In genomic region chr4:161279095-161279494, GRCh38 we compare ENCODE assay signal across 29 cellular contexts.
"Had no signal": no experiment of that assay in that cellular context is flagged by ENCODE, and none has a peak within 500 bp of the region (broad histone marks: within the 10 kb centered on the region; RNA-seq: fewer than 3 reads in every experiment).

No MANE protein-coding gene starts in this region.

- H3K27me3 ChIP-seq: stomach, suprapubic skin, testis, thyroid gland, tibial artery, tibial nerve, transverse colon, upper lobe of left lung, upper lobe of right lung, uterus, vagina had no signal

- H3K4me1 Mint-ChIP-seq: stimulated activated effector memory CD8-positive, alpha-beta T cell treated with anti-CD3 and anti-CD28 coated beads, Interleukin-12 subunit alpha, Interleukin-12 subunit beta, amount 100 ng/mL, for 72 hours; stimulated activated memory B cell treated with anti-CD40 and anti-IgM and Interleukin-4, amounts not matched to agents 10 μg/mL and 1 μg/mL and 100 μg/mL, for 72 hours; stimulated activated naive B cell treated with anti-CD40 and anti-IgM and Interleukin-4, amounts not matched to agents 10 μg/mL and 1 μg/mL and 100 μg/mL, for 72 hours; stimulated activated naive CD8-positive, alpha-beta T cell treated with anti-CD3 and anti-CD28 coated beads, Interleukin-15, amount 100 ng/mL, for 72 hours had no signal

- DNase-seq: stimulated activated CD4-positive, alpha-beta T cell treated with anti-CD3 and anti-CD28 coated beads, Interleukin-2, amount 100 ng/mL, for 48 hours; stimulated activated CD4-positive, alpha-beta T cell treated with anti-CD3 and anti-CD28 coated beads, Interleukin-4, amount 100 ng/mL, for 1 hour; stimulated activated CD4-positive, alpha-beta T cell treated with anti-CD3 and anti-CD28 coated beads, Interleukin-4, amount 100 ng/mL, for 24 hours; stimulated activated CD4-positive, alpha-beta T cell treated with anti-CD3 and anti-CD28 coated beads, Interleukin-4, amount 100 ng/mL, for 4 hours; stimulated activated CD8-positive, alpha-beta memory T cell treated with anti-CD3 and anti-CD28 coated beads, Interleukin-4, amount 100 ng/mL, for 48 hours; stimulated activated naive B cell treated with anti-CD40 and anti-IgM and Interleukin-4, amounts not matched to agents 10 μg/mL and 1 μg/mL and 100 μg/mL, for 72 hours; stimulated activated naive CD4-positive, alpha-beta T cell; stimulated activated naive CD4-positive, alpha-beta T cell treated with Interleukin-2 at 50 U/mL for 16 hours; stimulated activated naive CD8-positive, alpha-beta T cell treated with anti-CD3 and anti-CD28 coated beads, Interleukin-15, amount 100 ng/mL, for 72 hours; stimulated activated naive CD8-positive, alpha-beta T cell treated with anti-CD3 and anti-CD28 coated beads, Interleukin-15, Interleukin-2, amounts not matched to agents 100 U/mL and 50 U/mL, for 24 hours; stomach; substantia nigra; testis; thyroid gland; tibial artery; transverse colon; trophoblast cell; upper lobe of left lung; upper lobe of right lung; uterus had no signal

- H3K4me1 ChIP-seq: stomach, suprapubic skin, testis, thyroid gland, tibial artery, tibial nerve, transverse colon, upper lobe of left lung, upper lobe of right lung, uterus, vagina had no signal

- H3K9me3 ChIP-seq: testis, thoracic aorta, thyroid gland, tibial artery, transverse colon, upper lobe of right lung, uterus, vagina had no signal

- H3K4me3 Mint-ChIP-seq: stimulated activated effector memory CD8-positive, alpha-beta T cell treated with anti-CD3 and anti-CD28 coated beads, Interleukin-12 subunit alpha, Interleukin-12 subunit beta, amount 100 ng/mL, for 72 hours; stimulated activated memory B cell treated with anti-CD40 and anti-IgM and Interleukin-4, amounts not matched to agents 10 μg/mL and 1 μg/mL and 100 μg/mL, for 72 hours; stimulated activated naive B cell treated with anti-CD40 and anti-IgM and Interleukin-4, amounts not matched to agents 10 μg/mL and 1 μg/mL and 100 μg/mL, for 72 hours; stimulated activated naive CD8-positive, alpha-beta T cell treated with anti-CD3 and anti-CD28 coated beads, Interleukin-15, amount 100 ng/mL, for 72 hours; stimulated activated naive CD8-positive, alpha-beta T cell treated with anti-CD3 and anti-CD28 coated beads, Interleukin-15, Interleukin-2, amounts not matched to agents 100 ng/mL and 50 ng/mL, for 24 hours; type B pancreatic cell had no signal

- H3K4me3 ChIP-seq: stomach, suprapubic skin, thoracic aorta, thyroid gland, tibial artery, tibial nerve, transverse colon, upper lobe of left lung, upper lobe of right lung, uterus, vagina had no signal

- H3K36me3 ChIP-seq: stomach, suprapubic skin, thoracic aorta, thyroid gland, tibial artery, tibial nerve, transverse colon, upper lobe of left lung, upper lobe of right lung, uterus, vagina had no signal

- H3K36me3 Mint-ChIP-seq: stimulated activated effector memory CD8-positive, alpha-beta T cell treated with anti-CD3 and anti-CD28 coated beads, Interleukin-12 subunit alpha, Interleukin-12 subunit beta, amount 100 ng/mL, for 72 hours; stimulated activated memory B cell treated with anti-CD40 and anti-IgM and Interleukin-4, amounts not matched to agents 10 μg/mL and 1 μg/mL and 100 μg/mL, for 72 hours; stimulated activated naive B cell treated with anti-CD40 and anti-IgM and Interleukin-4, amounts not matched to agents 10 μg/mL and 1 μg/mL and 100 μg/mL, for 72 hours had no signal

- H3K27me3 Mint-ChIP-seq: stimulated activated memory B cell treated with anti-CD40 and anti-IgM and Interleukin-4, amounts not matched to agents 10 μg/mL and 1 μg/mL and 100 μg/mL, for 72 hours; stimulated activated naive B cell treated with anti-CD40 and anti-IgM and Interleukin-4, amounts not matched to agents 10 μg/mL and 1 μg/mL and 100 μg/mL, for 72 hours; stimulated activated naive CD8-positive, alpha-beta T cell treated with anti-CD3 and anti-CD28 coated beads, Interleukin-15, amount 100 ng/mL, for 72 hours; stimulated activated naive CD8-positive, alpha-beta T cell treated with anti-CD3 and anti-CD28 coated beads, Interleukin-15, Interleukin-2, amounts not matched to agents 100 ng/mL and 50 ng/mL, for 24 hours; type B pancreatic cell had no signal

- ATAC-seq: stimulated activated effector memory CD8-positive, alpha-beta T cell treated with anti-CD3 and anti-CD28 coated beads, Interleukin-12 subunit alpha, Interleukin-12 subunit beta, amount 100 ng/mL, for 72 hours; stimulated activated memory B cell treated with anti-CD40 and anti-IgM and Interleukin-4, amounts not matched to agents 10 μg/mL and 1 μg/mL and 100 μg/mL, for 72 hours; stimulated activated naive B cell treated with anti-CD40 and anti-IgM and Interleukin-4, amounts not matched to agents 10 μg/mL and 1 μg/mL and 100 μg/mL, for 72 hours; stimulated activated naive CD8-positive, alpha-beta T cell treated with anti-CD3 and anti-CD28 coated beads, Interleukin-15, amount 100 ng/mL, for 72 hours; stimulated activated naive CD8-positive, alpha-beta T cell treated with anti-CD3 and anti-CD28 coated beads, Interleukin-15, Interleukin-2, amounts not matched to agents 100 U/mL and 50 U/mL, for 24 hours; upper lobe of right lung had no signal

- H3K27ac ChIP-seq: stomach, suprapubic skin, testis, thoracic aorta, thyroid gland, tibial artery, tibial nerve, transverse colon, upper lobe of left lung, upper lobe of right lung, uterus, vagina had no signal

- H3K27ac Mint-ChIP-seq: stimulated activated effector memory CD8-positive, alpha-beta T cell treated with anti-CD3 and anti-CD28 coated beads, Interleukin-12 subunit alpha, Interleukin-12 subunit beta, amount 100 ng/mL, for 72 hours; stimulated activated memory B cell treated with anti-CD40 and anti-IgM and Interleukin-4, amounts not matched to agents 10 μg/mL and 1 μg/mL and 100 μg/mL, for 72 hours; stimulated activated naive B cell treated with anti-CD40 and anti-IgM and Interleukin-4, amounts not matched to agents 10 μg/mL and 1 μg/mL and 100 μg/mL, for 72 hours; stimulated activated naive CD8-positive, alpha-beta T cell treated with anti-CD3 and anti-CD28 coated beads, Interleukin-15, amount 100 ng/mL, for 72 hours; stimulated activated naive CD8-positive, alpha-beta T cell treated with anti-CD3 and anti-CD28 coated beads, Interleukin-15, Interleukin-2, amounts not matched to agents 100 ng/mL and 50 ng/mL, for 24 hours; type B pancreatic cell had no signal

- FAIRE-seq: urothelium cell line had no signal
